ENCODE assay signal across 19 cellular contexts in the genomic region with DNA sequence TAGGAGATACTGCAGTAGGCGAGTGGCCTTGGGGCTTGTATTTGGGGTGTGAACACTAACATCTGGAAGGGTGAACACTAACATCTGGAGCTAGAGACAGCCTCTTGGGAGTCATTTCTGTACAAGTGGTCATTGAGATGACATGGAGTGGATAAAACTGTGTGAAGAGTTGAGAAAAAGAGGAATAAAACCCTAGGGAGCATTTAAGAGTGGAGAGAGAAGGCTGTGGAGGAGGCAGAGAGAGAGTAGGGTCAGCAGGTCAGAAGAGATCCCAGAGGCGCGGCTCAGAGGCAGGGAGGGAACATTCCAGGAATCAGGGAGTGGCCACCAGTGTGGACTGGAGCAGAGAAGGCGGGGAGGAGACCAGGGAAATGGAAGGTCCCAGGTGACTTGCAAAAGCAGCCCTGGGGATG. TPM values are rescaled to one million over a fixed set of nuclear protein-coding genes. Genes with fewer than 3 reads are reported as not detected.
DNase-seq lines count a peak whose midpoint lies in the region; ATAC-seq, FAIRE-seq and TF ChIP-seq lines count a peak whose summit lies in the region.
"Had no signal": no experiment of that assay in that cellular context is flagged by ENCODE, and none has a peak within 500 bp of the region (broad histone marks: within the 10 kb centered on the region; RNA-seq: fewer than 3 reads in every experiment).

No MANE protein-coding gene starts in this region.

- DNase-seq in MCF 10A (ENCODE audit: unreplicated experiment), result peak; percentile 56
- DNase-seq in breast epithelium (ENCODE audit: low spot score in 2 of 2), result no peak
- DNase-seq in RWPE1 (ENCODE audit: low spot score), result peak; percentile 77
- peak; percentile 74 for DNase-seq in hepatocyte (ENCODE audit: low spot score)
- peak; percentile 13 to 33 for DNase-seq in tibial nerve (ENCODE audit: low spot score in 2 of 2)
- DNase-seq in frontal cortex (ENCODE audit: low spot score in 2 of 2), result no peak
- DNase-seq in NCI-H1092 (lab: John Stamatoyannopoulos, UW), result no peak
- DNase-seq: 8988T, head of caudate nucleus, NCI-H526 treated with DMSO at 0.1 percent for 48 hours, SHP77 had no signal

- intact Hi-C loops in MCF 10A (cut with micrococcal nuclease) (no loop called here), breast epithelium (cut with DNase I; ENCODE audit: low total_unique reads) (loop anchor here (10.0 kb wide), 1 partner anchor 1623 kb away; no protein-coding TSS in a partner anchor)

- no peak overlapping the region for H3K4me2 ChIP-seq in hepatocyte

- H3K27me3 Mint-ChIP-seq in MCF 10A (ENCODE audit: insufficient read depth, unreplicated experiment), result peaks cover 11% of the 10 kb centered on the region

- H3K36me3 ChIP-seq in breast epithelium, result no peaks in the 10 kb centered on the region
- no peaks in the 10 kb centered on the region for H3K36me3 ChIP-seq in hepatocyte (replicated peaks; ENCODE audit: insufficient read depth, low read depth)
- H3K36me3 ChIP-seq in tibial nerve, result no peaks in the 10 kb centered on the region
- H3K36me3 ChIP-seq: cardiac muscle cell, suprapubic skin had no signal

- no peak overlapping the region for H2AFZ ChIP-seq in hepatocyte

- H3K36me3 Mint-ChIP-seq in MCF 10A (ENCODE audit: insufficient read depth, unreplicated experiment), result peaks cover 6% of the 10 kb centered on the region
- H3K36me3 Mint-ChIP-seq: activated naive CD4-positive, alpha-beta T cell treated with anti-CD3 and anti-CD28 coated beads, Interleukin-2, amount 50 U/mL, for 24 hours had no signal

- CTCF ChIA-PET in MCF 10A (lab: Yijun Ruan, JAX) (interaction anchor here (0.6 to 1.1 kb wide), 4 partner anchors 11 to 546 kb away, joined by 3 to 4 read pairs (median 4); no protein-coding TSS in a partner anchor), RWPE1 (lab: Yijun Ruan, JAX) (interaction anchor here (0.6 to 0.7 kb wide), 2 partner anchors 385 to 812 kb away, joined by 4 to 5 read pairs; no protein-coding TSS in a partner anchor)

- H3K27me3 ChIP-seq in breast epithelium, result peaks cover 5 to 7% of the 10 kb centered on the region in 2 donors
- no peaks in the 10 kb centered on the region for H3K27me3 ChIP-seq in hepatocyte
- H3K27me3 ChIP-seq in tibial nerve, result peaks cover 0 to 13% of the 10 kb centered on the region in 2 donors

- peak overlapping the region; percentile 33 for H3K27ac Mint-ChIP-seq in MCF 10A (ENCODE audit: low read depth, unreplicated experiment)
- H3K27ac Mint-ChIP-seq: activated naive CD4-positive, alpha-beta T cell treated with anti-CD3 and anti-CD28 coated beads, Interleukin-2, amount 50 U/mL, for 24 hours had no signal

- no peaks in the 10 kb centered on the region for H3K9me2 ChIP-seq in hepatocyte (replicated peaks; ENCODE audit: insufficient read depth)

- H3K9me3 ChIP-seq in breast epithelium, result no peaks in the 10 kb centered on the region
- H3K9me3 ChIP-seq in hepatocyte (ENCODE audit: low read depth), result no peaks in the 10 kb centered on the region
- H3K9me3 ChIP-seq in tibial nerve, result no peaks in the 10 kb centered on the region
- H3K9me3 ChIP-seq: suprapubic skin had no signal

- TF ChIP-seq POLR2A in breast epithelium (IDR thresholded peaks at IDR 0.05) (no peak), tibial nerve (IDR thresholded peaks at IDR 0.05) (no peak)

- H3K79me2 ChIP-seq in hepatocyte, result no peaks in the 10 kb centered on the region

- H3K4me1 Mint-ChIP-seq in MCF 10A (ENCODE audit: insufficient read depth, unreplicated experiment), result peaks cover 13% of the 10 kb centered on the region

- H3K27ac ChIP-seq in breast epithelium, result no peak overlapping the region
- H3K27ac ChIP-seq in RWPE1, result no peak overlapping the region
- peak overlapping the region; percentile 71 for H3K27ac ChIP-seq in hepatocyte
- peak overlapping the region in 2 of 4 donors; percentile 60 to 61 for H3K27ac ChIP-seq in tibial nerve
- H3K27ac ChIP-seq: cardiac muscle cell, suprapubic skin had no signal

- POLR2A ChIA-PET in MCF 10A (lab: Yijun Ruan, JAX) (interaction anchor here (0.6 to 1.7 kb wide), 3 partner anchors 11 to 449 kb away, joined by 3 to 4 read pairs (median 3); no protein-coding TSS in a partner anchor), RWPE1 (lab: Yijun Ruan, JAX; ENCODE audit: low non-redundant PET) (no interaction called here)

- no peak overlapping the region for H3K4me3 Mint-ChIP-seq in MCF 10A (ENCODE audit: unreplicated experiment)
- H3K4me3 Mint-ChIP-seq: activated naive CD4-positive, alpha-beta T cell treated with anti-CD3 and anti-CD28 coated beads, Interleukin-2, amount 50 U/mL, for 24 hours had no signal

- no TSS peak for BruUV-seq in MCF 10A (replicated peaks; lab: Mats Ljungman, UMichigan)

- H3K4me1 ChIP-seq in breast epithelium, result no peaks in the 10 kb centered on the region
- H3K4me1 ChIP-seq in hepatocyte (ENCODE audit: insufficient read depth), result peaks cover 11% of the 10 kb centered on the region
- peaks cover 0 to 31% (median 9%) of the 10 kb centered on the region in 4 donors for H3K4me1 ChIP-seq in tibial nerve

- TF ChIP-seq CTCF in MCF 10A (IDR thresholded peaks at IDR 0.05; ENCODE audit: unreplicated experiment) (no peak), breast epithelium (IDR thresholded peaks at IDR 0.05) (no peak), RWPE1 (conservative IDR thresholded peaks at IDR 0.05; ENCODE audit: low read depth) (no peak), hepatocyte (IDR thresholded peaks at IDR 0.05; ENCODE audit: poor library complexity) (no peak), tibial nerve (IDR thresholded peaks at IDR 0.05) (no peak)

- H4K20me1 ChIP-seq in hepatocyte (ENCODE audit: insufficient read depth, poor library complexity, severe bottlenecking), result no peaks in the 10 kb centered on the region

- peak in 1 of 2 donors; percentile 38 for TF ChIP-seq EP300 in tibial nerve (IDR thresholded peaks at IDR 0.05)

- no peak for FAIRE-seq in frontal cortex (lab: Jason Lieb, UNC)
- FAIRE-seq: endothelial cell of umbilical vein, K562 had no signal

- no peaks in the 10 kb centered on the region for H3K9me3 Mint-ChIP-seq in MCF 10A (ENCODE audit: unreplicated experiment)
- H3K9me3 Mint-ChIP-seq: activated naive CD4-positive, alpha-beta T cell treated with anti-CD3 and anti-CD28 coated beads, Interleukin-2, amount 50 U/mL, for 24 hours had no signal

- ATAC-seq in HG03432 (IDR thresholded peaks at IDR 0.05; ENCODE audit: unreplicated experiment), result no peak
- ATAC-seq: K562 had no signal

- 36% methylated on average over 4 of the region's 4 CpGs for WGBS in hepatocyte (ENCODE audit: low lambda C conversion rate, missing lambda C conversion rate)
- 40 to 46% methylated on average over 4 of the region's 4 CpGs for WGBS in tibial nerve, 2 donors

- H3K4me3 ChIP-seq in breast epithelium, result no peak overlapping the region
- no peak overlapping the region for H3K4me3 ChIP-seq in hepatocyte
- H3K4me3 ChIP-seq in tibial nerve, result no peak overlapping the region
- H3K4me3 ChIP-seq: cardiac muscle cell, K562, lung, suprapubic skin had no signal

RNA-seq across cellular contexts. Expression of gene ADRA1D, which starts 31.7 kb away (rescaled TPM):
- total RNA-seq in MCF 10A (2022) (0.25 TPM in 1 of 2 replicates, not detected in the other), breast epithelium (under 1 TPM in 1 of 3 donors, not detected in 2; 0.29 TPM), hepatocyte (1.2 and 2.6 TPM in 2 replicates), tibial nerve (1 to 10 TPM; 3.5 to 7.3 (median 5.1) TPM), frontal cortex (0.41 TPM)
- polyA plus RNA-seq in hepatocyte, result 1.7 and 2.2 TPM in 2 replicates
- total RNA-seq: osteoblast had no signal

Comparison
In these comparisons a context has a peak if more than half of its experiments do, and no peak if none do; other contexts are left out.
1. DNase-seq: peak in MCF 10A (single experiment), RWPE1 (single experiment), hepatocyte (single experiment) and tibial nerve (2 of 2); none in breast epithelium (0 of 2), frontal cortex (0 of 2) and NCI-H1092 (single experiment).